In genomic region chr2:28352104-28352503, GRCh38 we compare ENCODE assay signal across 1 cellular context.
TF ChIP-seq lines count a peak whose summit lies in the region.

No MANE protein-coding gene starts in this region.

TF ChIP-seq in K562, 482 proteins besides CTCF, POLR2A, EP300 and RAD21 (continued from another document):
- no peak for TF ChIP-seq SAFB2 (IDR thresholded peaks at IDR 0.05; ENCODE audit: borderline replicate concordance, low read depth, low read length, severe bottlenecking)
- no peak for TF ChIP-seq GATAD2B (IDR thresholded peaks at IDR 0.05; ENCODE audit: borderline replicate concordance)
- no peak for TF ChIP-seq POLR2AphosphoS5 (IDR thresholded peaks at IDR 0.05; ENCODE audit: control insufficient read depth, insufficient read depth, low read depth, low read length)
- no peak for TF ChIP-seq TAL1 (IDR thresholded peaks at IDR 0.05)
- TF ChIP-seq TCF15 (CRISPR knock-in tag; IDR thresholded peaks at IDR 0.05): no peak
